In genomic region chr2:186485576-186485870, GRCh38 we compare ENCODE assay signal across 8 cellular contexts. TPM values are rescaled to one million over a fixed set of nuclear protein-coding genes. Genes with fewer than 3 reads are reported as not detected.
DNase-seq lines count a peak whose midpoint lies in the region; ATAC-seq and TF ChIP-seq lines count a peak whose summit lies in the region.

No MANE protein-coding gene starts in this region.

- no peak for ATAC-seq in GM21737 (IDR thresholded peaks at IDR 0.05; ENCODE audit: unreplicated experiment)
- no peak for ATAC-seq in HG03139 (IDR thresholded peaks at IDR 0.05; ENCODE audit: unreplicated experiment)

- peak overlapping the region; percentile 99 for H3K27ac Mint-ChIP-seq in endothelial cell (ENCODE audit: unreplicated experiment)

- no peaks in the 10 kb centered on the region for H3K36me3 Mint-ChIP-seq in endothelial cell (ENCODE audit: low read depth, unreplicated experiment)

- H3K9me3 ChIP-seq in NT2/D1 (ENCODE audit: insufficient read depth, low read length) (no peaks in the 10 kb centered on the region), parathyroid adenoma (ENCODE audit: control insufficient read depth, low read length) (no peaks in the 10 kb centered on the region)

- DNase-seq in NT2/D1 (ENCODE audit: low read depth, low spot score) (no peak), endothelial cell (ENCODE audit: low spot score) (no peak), ureter (ENCODE audit: low spot score) (no peak)
- DNase-seq in NK-92 treated with Interleukin-12 subunit alpha and Interleukin-12 subunit beta, amount 100 ng/mL, for 24 hours (lab: John Stamatoyannopoulos, UW) = no peak

- H3K9me3 Mint-ChIP-seq in endothelial cell (ENCODE audit: unreplicated experiment) = no peaks in the 10 kb centered on the region

- H3K4me1 ChIP-seq in NT2/D1 (ENCODE audit: insufficient read depth, insufficient read length) = no peaks in the 10 kb centered on the region
- H3K4me1 ChIP-seq in parathyroid adenoma = peaks cover 4% of the 10 kb centered on the region

- H3K79me2 ChIP-seq in parathyroid adenoma = peaks cover 38% of the 10 kb centered on the region

- H3K27me3 ChIP-seq in NT2/D1 (ENCODE audit: insufficient read depth, insufficient read length) (no peaks in the 10 kb centered on the region), parathyroid adenoma (ENCODE audit: control insufficient read depth, insufficient read depth, low read length) (no peaks in the 10 kb centered on the region)

- H3K4me3 ChIP-seq in GM08714 (ENCODE audit: low read length) (peak overlapping the region; percentile 79), NT2/D1 (ENCODE audit: insufficient read length, low read depth) (peak overlapping the region; percentile 92), parathyroid adenoma (ENCODE audit: low read depth, low read length) (peak overlapping the region; percentile 79)

- peak overlapping the region; percentile 91 for H2AFZ ChIP-seq in parathyroid adenoma

- H3K9ac ChIP-seq in NT2/D1 (ENCODE audit: insufficient read length, low read depth) (peak overlapping the region; percentile 85), parathyroid adenoma (peak overlapping the region; percentile 46)

- H3K36me3 ChIP-seq in NT2/D1 (ENCODE audit: insufficient read depth, insufficient read length, low read length) (peaks cover 11% of the 10 kb centered on the region), parathyroid adenoma (ENCODE audit: control insufficient read depth, insufficient read depth, low read length) (no peaks in the 10 kb centered on the region)

- H3K4me3 Mint-ChIP-seq in endothelial cell (ENCODE audit: unreplicated experiment) = peak overlapping the region; percentile 97

- H3K4me2 ChIP-seq in parathyroid adenoma (ENCODE audit: low read length) = peak overlapping the region; percentile 72

- peaks cover 21% of the 10 kb centered on the region for H3K4me1 Mint-ChIP-seq in endothelial cell (ENCODE audit: unreplicated experiment)

- TF ChIP-seq CTCF in endothelial cell (IDR thresholded peaks at IDR 0.05; ENCODE audit: unreplicated experiment) (no peak), parathyroid adenoma (IDR thresholded peaks at IDR 0.05) (no peak)

- peaks cover 15% of the 10 kb centered on the region for H3K27me3 Mint-ChIP-seq in endothelial cell (ENCODE audit: unreplicated experiment)

- peak overlapping the region; percentile 89 for H3K27ac ChIP-seq in parathyroid adenoma

RNA-seq across cellular contexts. Expression of gene ZC3H15, which starts 0.5 kb away (rescaled TPM):
- total RNA-seq in endothelial cell (ENCODE audit: unreplicated experiment) (46.8 TPM), ureter (64.6 TPM)
